ENCODE assay signal across 9 cellular contexts in the genomic region with DNA sequence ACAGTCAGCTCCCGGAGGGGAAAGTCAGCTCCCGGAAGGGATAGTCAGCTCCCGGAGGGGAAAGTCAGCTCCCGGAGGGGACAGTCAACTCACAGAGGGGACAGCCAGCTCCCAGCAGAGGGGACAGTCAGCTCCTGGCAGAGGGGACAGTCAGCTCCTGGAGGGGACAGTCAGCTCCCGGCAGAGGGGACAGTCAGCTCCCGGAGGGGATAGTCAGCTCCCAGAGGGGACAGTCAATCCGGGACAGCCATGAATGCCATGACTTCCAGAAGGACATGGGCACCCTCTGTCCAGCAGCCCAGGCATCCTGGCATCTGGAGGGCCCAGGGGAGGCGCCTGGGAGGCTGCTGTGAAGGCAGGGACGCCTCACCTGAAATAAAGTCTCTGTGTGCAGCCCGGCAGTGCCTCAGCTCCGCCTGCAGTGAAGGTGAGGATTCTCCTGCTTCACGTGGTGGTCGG. TPM values are rescaled to one million over a fixed set of nuclear protein-coding genes. Genes with fewer than 3 reads are reported as not detected.
DNase-seq lines count a peak whose midpoint lies in the region; ATAC-seq and TF ChIP-seq lines count a peak whose summit lies in the region.
"Not testable (repeated sequence)": the region's sequence is repeated elsewhere in the genome, so short reads cannot be mapped to it uniquely, and the experiment has no call there.
"Had no signal": no experiment of that assay in that cellular context is flagged by ENCODE, and none has a peak within 500 bp of the region (broad histone marks: within the 10 kb centered on the region; RNA-seq: fewer than 3 reads in every experiment).

No MANE protein-coding gene starts in this region.

- CTCF ChIA-PET in CD8-positive, alpha-beta memory T cell (lab: Charles Lee): interaction anchor here (1.1 kb wide), 1 partner anchor 213 kb away, joined by 3 read pairs; no protein-coding TSS in a partner anchor
- CTCF ChIA-PET in mammary epithelial cell (lab: Charles Lee; ENCODE audit: low non-redundant PET): not testable (repeated sequence)

- not testable (repeated sequence) for H3K9me3 ChIP-seq in CD8-positive, alpha-beta memory T cell (ENCODE audit: low read length); WERI-Rb-1 (ENCODE audit: severe bottlenecking); mammary epithelial cell (replicated peaks; ENCODE audit: insufficient read depth, low read length); iPS-18a (ENCODE audit: control insufficient read depth, low read depth, low read length); thymus (ENCODE audit: control insufficient read depth)

- H3K27me3 Mint-ChIP-seq in CD8-positive, alpha-beta memory T cell: peaks cover 12 to 13% of the 10 kb centered on the region in 2 donors
- peaks cover 14% of the 10 kb centered on the region for H3K27me3 Mint-ChIP-seq in activated T-helper 1 cell treated with anti-CD3 and anti-CD28 coated beads, Interleukin-12 subunit alpha, Interleukin-12 subunit beta, Interleukin-2, Interleukin-4 antibody, amounts not matched to agents 30 ng/mL and 10 ng/mL and 1 ng/mL, durations not matched to agents 14 hours and 24 hours and 36 hours (ENCODE audit: insufficient read depth)
- not testable (repeated sequence) for H3K27me3 Mint-ChIP-seq in naive thymus-derived CD8-positive, alpha-beta T cell

- not testable (repeated sequence) for H3K36me3 Mint-ChIP-seq in CD8-positive, alpha-beta memory T cell; activated T-helper 1 cell treated with anti-CD3 and anti-CD28 coated beads, Interleukin-12 subunit alpha, Interleukin-12 subunit beta, Interleukin-2, Interleukin-4 antibody, amounts not matched to agents 30 ng/mL and 10 ng/mL and 1 ng/mL, durations not matched to agents 14 hours and 24 hours and 36 hours (ENCODE audit: low read depth); naive thymus-derived CD8-positive, alpha-beta T cell

- H3K4me1 Mint-ChIP-seq in CD8-positive, alpha-beta memory T cell: peaks cover 12 to 16% (median 14%) of the 10 kb centered on the region in 3 donors
- H3K4me1 Mint-ChIP-seq in activated T-helper 1 cell treated with anti-CD3 and anti-CD28 coated beads, Interleukin-12 subunit alpha, Interleukin-12 subunit beta, Interleukin-2, Interleukin-4 antibody, amounts not matched to agents 30 ng/mL and 10 ng/mL and 1 ng/mL, durations not matched to agents 14 hours and 24 hours and 36 hours (ENCODE audit: low read depth): not testable (repeated sequence)
- peaks cover 9 to 16% (median 10%) of the 10 kb centered on the region in 4 donors for H3K4me1 Mint-ChIP-seq in naive thymus-derived CD8-positive, alpha-beta T cell

- peak overlapping the region; percentile 67 for H3K4me3 ChIP-seq in CD8-positive, alpha-beta memory T cell (ENCODE audit: low read length)
- peak overlapping the region; percentile 39 for H3K4me3 ChIP-seq in Jurkat, Clone E6-1 (ENCODE audit: low read length)
- H3K4me3 ChIP-seq in WERI-Rb-1 (ENCODE audit: low read depth, low read length) (peak overlapping the region; percentile 2), thymus (ENCODE audit: low read length) (peak overlapping the region; percentile 50)
- not testable (repeated sequence) for H3K4me3 ChIP-seq in mammary epithelial cell (replicated peaks in 1 of 3; ENCODE audit: insufficient read depth in 1 of 3, low read depth in 2 of 3, low read length in 3 of 3); iPS-18a (ENCODE audit: low read length)

- H3K4me1 ChIP-seq in CD8-positive, alpha-beta memory T cell (ENCODE audit: insufficient read depth, low read length): peaks cover 14% of the 10 kb centered on the region
- peaks cover 25% of the 10 kb centered on the region for H3K4me1 ChIP-seq in mammary epithelial cell (ENCODE audit: insufficient read depth, low read length)
- H3K4me1 ChIP-seq in iPS-18a (ENCODE audit: control insufficient read depth, low read depth, low read length); thymus (ENCODE audit: control insufficient read depth, insufficient read depth, low read length): not testable (repeated sequence)

- peak overlapping the region; percentile 75 to 90 (median 84) for H3K4me3 Mint-ChIP-seq in CD8-positive, alpha-beta memory T cell
- peak overlapping the region; percentile 61 for H3K4me3 Mint-ChIP-seq in activated T-helper 1 cell treated with anti-CD3 and anti-CD28 coated beads, Interleukin-12 subunit alpha, Interleukin-12 subunit beta, Interleukin-2, Interleukin-4 antibody, amounts not matched to agents 30 ng/mL and 10 ng/mL and 1 ng/mL, durations not matched to agents 14 hours and 24 hours and 36 hours
- H3K4me3 Mint-ChIP-seq in naive thymus-derived CD8-positive, alpha-beta T cell: peak overlapping the region; percentile 69 to 90 (median 84)

- not testable (repeated sequence) for BruUV-seq in mammary epithelial cell (replicated peaks; lab: Mats Ljungman, UMichigan)

- H3K79me2 ChIP-seq in mammary epithelial cell (ENCODE audit: insufficient read depth, low read length): not testable (repeated sequence)

- H3K9ac ChIP-seq in mammary epithelial cell (ENCODE audit: insufficient read depth, low read length): not testable (repeated sequence)
- peak overlapping the region; percentile 10 for H3K9ac ChIP-seq in iPS-18a (ENCODE audit: low read length)

- not testable (repeated sequence) for H3K36me3 ChIP-seq in CD8-positive, alpha-beta memory T cell (ENCODE audit: insufficient read depth, low read length); WERI-Rb-1; mammary epithelial cell (ENCODE audit: insufficient read depth, low read length); iPS-18a (ENCODE audit: control insufficient read depth, low read depth, low read length); thymus (ENCODE audit: control insufficient read depth, insufficient read depth)

- H3K27ac Mint-ChIP-seq in CD8-positive, alpha-beta memory T cell: peak overlapping the region; percentile 78 to 97 (median 94)
- H3K27ac Mint-ChIP-seq in activated T-helper 1 cell treated with anti-CD3 and anti-CD28 coated beads, Interleukin-12 subunit alpha, Interleukin-12 subunit beta, Interleukin-2, Interleukin-4 antibody, amounts not matched to agents 30 ng/mL and 10 ng/mL and 1 ng/mL, durations not matched to agents 14 hours and 24 hours and 36 hours: peak overlapping the region; percentile 52
- peak overlapping the region; percentile 93 to 99 (median 98) for H3K27ac Mint-ChIP-seq in naive thymus-derived CD8-positive, alpha-beta T cell

- POLR2A ChIA-PET in CD8-positive, alpha-beta memory T cell (lab: Charles Lee): interaction anchor here (1.5 to 1.7 kb wide), 2 partner anchors 68 to 291 kb away, joined by 3 to 10 read pairs; a partner anchor contains a TSS
- POLR2A ChIA-PET in naive thymus-derived CD8-positive, alpha-beta T cell (lab: Charles Lee): interaction anchor here (0.6 to 1.7 kb wide), 5 partner anchors 13 to 291 kb away, joined by 3 to 10 read pairs (median 4); a partner anchor contains a TSS

- H4K20me1 ChIP-seq in mammary epithelial cell (ENCODE audit: insufficient read depth, low read length): not testable (repeated sequence)

- H2AFZ ChIP-seq in mammary epithelial cell (ENCODE audit: low read depth, low read length): peak overlapping the region; percentile 59

- intact Hi-C loops in activated T-helper 1 cell treated with anti-CD3 and anti-CD28 coated beads, Interleukin-12 subunit alpha, Interleukin-12 subunit beta, Interleukin-2, Interleukin-4 antibody, amounts not matched to agents 30 ng/mL and 10 ng/mL and 1 ng/mL, durations not matched to agents 14 hours and 24 hours and 36 hours (cut with micrococcal nuclease): loop anchor here (5.0 kb wide), 2 partner anchors 43 to 232 kb away; a partner anchor contains a TSS
- intact Hi-C loops in mammary epithelial cell (cut with micrococcal nuclease): not testable (repeated sequence)

- peak overlapping the region; percentile 53 for H3K27ac ChIP-seq in CD8-positive, alpha-beta memory T cell (ENCODE audit: low read depth, low read length)
- not testable (repeated sequence) for H3K27ac ChIP-seq in WERI-Rb-1; mammary epithelial cell (ENCODE audit: insufficient read depth, low read depth, low read length); iPS-18a (ENCODE audit: low read length)
- peak overlapping the region; percentile 26 for H3K27ac ChIP-seq in thymus (ENCODE audit: low read depth)

- WGBS in mammary epithelial cell (ENCODE audit: low coverage, missing lambda C conversion rate): 10% methylated on average over 7 of the region's 13 CpGs
- 71% methylated on average over 13 of the region's 13 CpGs for WGBS in thymus

- not testable (repeated sequence) for TF ChIP-seq CTCF in WERI-Rb-1 (IDR thresholded peaks at IDR 0.05; ENCODE audit: low read depth, low read length); mammary epithelial cell (conservative IDR thresholded peaks at IDR 0.05 in 1 of 2, IDR thresholded peaks at IDR 0.05 in 1 of 2; ENCODE audit: extremely low read depth in 1 of 2, insufficient read depth in 1 of 2, low read depth in 1 of 2, low read length in 2 of 2)

- DNase-seq in CD8-positive, alpha-beta memory T cell; Jurkat, Clone E6-1 (ENCODE audit: low read depth, low spot score); WERI-Rb-1; activated T-helper 1 cell treated with anti-CD3 and anti-CD28 coated beads, Interleukin-12 subunit alpha, Interleukin-12 subunit beta, Interleukin-2, Interleukin-4 antibody, amounts not matched to agents 30 ng/mL and 10 ng/mL and 1 ng/mL, durations not matched to agents 14 hours and 24 hours and 36 hours (ENCODE audit: low spot score); mammary epithelial cell: not testable (repeated sequence)
- DNase-seq in naive thymus-derived CD8-positive, alpha-beta T cell: peak in 1 of 10 donors; percentile 62

- H3K9me3 Mint-ChIP-seq in CD8-positive, alpha-beta memory T cell; activated T-helper 1 cell treated with anti-CD3 and anti-CD28 coated beads, Interleukin-12 subunit alpha, Interleukin-12 subunit beta, Interleukin-2, Interleukin-4 antibody, amounts not matched to agents 30 ng/mL and 10 ng/mL and 1 ng/mL, durations not matched to agents 14 hours and 24 hours and 36 hours; naive thymus-derived CD8-positive, alpha-beta T cell: not testable (repeated sequence)

- H3K4me2 ChIP-seq in mammary epithelial cell (ENCODE audit: insufficient read depth, low read depth, low read length): peak overlapping the region; percentile 62

- in situ Hi-C loops in mammary epithelial cell (cut with MboI; ENCODE audit: low sequenced_read_pairs in 2 of 2): not testable (repeated sequence)

- H3K27me3 ChIP-seq in CD8-positive, alpha-beta memory T cell (ENCODE audit: insufficient read depth, low read length, poor library complexity, severe bottlenecking); thymus (ENCODE audit: control insufficient read depth, insufficient read depth): not testable (repeated sequence)
- H3K27me3 ChIP-seq in WERI-Rb-1 (ENCODE audit: insufficient read depth, low read depth, severe bottlenecking): peaks cover 19% of the 10 kb centered on the region
- H3K27me3 ChIP-seq in mammary epithelial cell (ENCODE audit: insufficient read depth, low read length): peaks cover 26% of the 10 kb centered on the region
- peaks cover 49% of the 10 kb centered on the region for H3K27me3 ChIP-seq in iPS-18a (ENCODE audit: control insufficient read depth, insufficient read depth, low read length)

- peak; percentile 35 to 49 for ATAC-seq in naive thymus-derived CD8-positive, alpha-beta T cell

- dilution Hi-C loops in mammary epithelial cell (cut with HindIII; ENCODE audit: low sequenced_read_pairs): loop anchor here (10.0 kb wide), 1 partner anchor 590 kb away; no protein-coding TSS in a partner anchor

RNA-seq across cellular contexts. Expression of a gene that starts 43.8 kb away (rescaled TPM):
- 10 to 100 TPM; 12.3 to 14.5 TPM for total RNA-seq in CD8-positive, alpha-beta memory T cell
- 1.4 TPM for polyA plus RNA-seq in CD8-positive, alpha-beta memory T cell
- 12.2 TPM for polyA plus RNA-seq in Jurkat, Clone E6-1 (2012; ENCODE audit: insufficient read depth, insufficient read length)
- 15.5 TPM in 2 replicates for total RNA-seq in activated T-helper 1 cell treated with anti-CD3 and anti-CD28 coated beads, Interleukin-12 subunit alpha, Interleukin-12 subunit beta, Interleukin-2, Interleukin-4 antibody, amounts not matched to agents 30 ng/mL and 10 ng/mL and 1 ng/mL, durations not matched to agents 14 hours and 24 hours and 36 hours
- total RNA-seq in mammary epithelial cell: 10 to 100 TPM; 12.8 to 15.0 TPM
- polyA plus RNA-seq in mammary epithelial cell: 43.7 TPM
- polyA minus RNA-seq in mammary epithelial cell: 37.0 TPM
- 10 to 100 TPM; 17.1 to 18.4 TPM for total RNA-seq in naive thymus-derived CD8-positive, alpha-beta T cell
- 1 to 10 TPM in 1 of 3 donors, under 1 TPM in 2; 0.65 to 1.2 (median 0.73) TPM for polyA plus RNA-seq in naive thymus-derived CD8-positive, alpha-beta T cell
- 6.2 TPM for polyA plus RNA-seq in thymus

RNA-seq across cellular contexts. Expression of a gene that starts 58.1 kb away (rescaled TPM):
- 1 to 10 TPM; 1.2 TPM for total RNA-seq in CD8-positive, alpha-beta memory T cell
- polyA plus RNA-seq in CD8-positive, alpha-beta memory T cell: 2.0 TPM
- polyA plus RNA-seq in Jurkat, Clone E6-1 (2012; ENCODE audit: insufficient read depth, insufficient read length): 54.1 TPM
- total RNA-seq in activated T-helper 1 cell treated with anti-CD3 and anti-CD28 coated beads, Interleukin-12 subunit alpha, Interleukin-12 subunit beta, Interleukin-2, Interleukin-4 antibody, amounts not matched to agents 30 ng/mL and 10 ng/mL and 1 ng/mL, durations not matched to agents 14 hours and 24 hours and 36 hours: 0.93 and 1.5 TPM in 2 replicates
- 1 to 10 TPM in 1 of 2 donors, under 1 TPM in 1; 0.33 to 2.2 TPM for total RNA-seq in mammary epithelial cell
- polyA plus RNA-seq in mammary epithelial cell: 1.1 TPM
- polyA minus RNA-seq in mammary epithelial cell: not detected
- total RNA-seq in naive thymus-derived CD8-positive, alpha-beta T cell: 1 to 10 TPM; 7.7 to 8.5 TPM
- 1 to 10 TPM; 3.1 to 4.4 (median 3.5) TPM for polyA plus RNA-seq in naive thymus-derived CD8-positive, alpha-beta T cell
- 11.2 TPM for polyA plus RNA-seq in thymus
- total RNA-seq: HFFc6 had no signal
